In genomic region chr19:49363265-49364082, GRCh38 we compare ENCODE assay signal across 8 cellular contexts. TPM values are rescaled to one million over a fixed set of nuclear protein-coding genes. Genes with fewer than 3 reads are reported as not detected.
A peak's percentile ranks its signal among the peaks of the same experiment; 100 is the strongest.
DNase-seq lines count a peak whose midpoint lies in the region; ATAC-seq, FAIRE-seq and TF ChIP-seq lines count a peak whose summit lies in the region.

TSS of gene DKKL1 (plus strand) at chr19:49363877. CDS start at chr19:49363999, 122 bp downstream.

- H3K27ac ChIP-seq in CD4-positive, alpha-beta T cell (ENCODE audit: low read depth, low read length) = no peak within 1 kb of the TSS
- H3K27ac ChIP-seq in H1 (ENCODE audit: low read depth, low read length) = 0 out of 2 replicates have a peak within 1 kb of the TSS, but pooled peaks have one; percentile 31

- H3K14ac ChIP-seq in H1 (ENCODE audit: insufficient read length) = no peak within 1 kb of the TSS

- no peak within 1 kb of the TSS for H3K4ac ChIP-seq in H1 (replicated peaks; ENCODE audit: insufficient read length, low read depth, low read length)

- H4K8ac ChIP-seq in H1 (ENCODE audit: extremely low read depth, insufficient read depth, low read length) = no peak within 1 kb of the TSS

- H3K4me1 Mint-ChIP-seq in CD4-positive, alpha-beta T cell (ENCODE audit: low read depth) = peaks cover 5% of the 10 kb centered on the region
- H3K4me1 Mint-ChIP-seq in activated CD8-positive, alpha-beta T cell treated with anti-CD3 and anti-CD28 coated beads for 36 hours (ENCODE audit: low read depth) = peaks cover 8% of the 10 kb centered on the region

- POLR2A ChIA-PET in CD4-positive, alpha-beta T cell (lab: Charles Lee) = no interaction called here
- POLR2A ChIA-PET in activated CD8-positive, alpha-beta T cell treated with anti-CD3 and anti-CD28 coated beads for 36 hours (lab: Charles Lee) = interaction anchor here (0.7 to 1.3 kb wide), 2 partner anchors 27 to 156 kb away, joined by 3 to 4 read pairs; no protein-coding TSS in a partner anchor
- POLR2A ChIA-PET in H1 (lab: Charles Lee; ENCODE audit: partially characterized antibody) = interaction anchor here (0.6 to 7.0 kb wide), 9 partner anchors 10 to 227 kb away, joined by 3 to 112 read pairs (median 3); partner anchors contain the start of genes ALDH16A1, CD37 and RPS11

- CTCF ChIA-PET in CD4-positive, alpha-beta T cell (lab: Charles Lee) = no interaction called here
- CTCF ChIA-PET in activated CD8-positive, alpha-beta T cell treated with anti-CD3 and anti-CD28 coated beads for 36 hours (lab: Charles Lee) = interaction anchor here (1.6 kb wide), 1 partner anchor 62 kb away, joined by 3 read pairs; the partner anchor contains the start of gene GFY
- CTCF ChIA-PET in H1 (lab: Charles Lee; ENCODE audit: partially characterized antibody) = interaction anchor here (0.9 to 2.3 kb wide), 3 partner anchors 13 to 72 kb away, joined by 3 to 9 read pairs (median 3); no protein-coding TSS in a partner anchor

- intact Hi-C loops in CD4-positive, alpha-beta T cell (cut with DNase I, micrococcal nuclease) = no loop called here
- intact Hi-C loops in activated CD8-positive, alpha-beta T cell treated with anti-CD3 and anti-CD28 coated beads for 36 hours (cut with micrococcal nuclease) = no loop called here

- 1% methylated on average over 46 of the region's 46 CpGs; no CpG with 5 or more reads in 1 of the 2 experiments for WGBS in H1 (ENCODE audit: extremely low coverage in 1 of 2, insufficient coverage in 1 of 2, insufficient read length in 1 of 2, insufficient replicate concordance in 2 of 2, low coverage in 1 of 2, low lambda C conversion rate in 2 of 2, missing lambda C conversion rate in 1 of 2), 2 experiments

- H3K4me2 ChIP-seq in H1 (ENCODE audit: insufficient read depth in 1 of 2, low read depth in 2 of 2, low read length in 2 of 2) = peak within 1 kb of the TSS; percentile 79 to 89

- in situ Hi-C loops in HAP-1 (cut with MboI; ENCODE audit: low sequenced_read_pairs) = no loop called here

- no peaks in the 10 kb centered on the region for H4K20me1 ChIP-seq in H1 (replicated peaks in 1 of 2; ENCODE audit: control insufficient read depth in 1 of 2, insufficient read depth in 2 of 2, low read length in 2 of 2)

- H4K91ac ChIP-seq in H1 (replicated peaks; ENCODE audit: insufficient read length, low read length) = peak within 1 kb of the TSS; percentile 39

- FAIRE-seq in H1 (lab: Jason Lieb, UNC) = peak; percentile 99

- H3K36me3 Mint-ChIP-seq in CD4-positive, alpha-beta T cell (ENCODE audit: low read depth) = no peaks in the 10 kb centered on the region
- no peaks in the 10 kb centered on the region for H3K36me3 Mint-ChIP-seq in activated CD8-positive, alpha-beta T cell treated with anti-CD3 and anti-CD28 coated beads for 36 hours (ENCODE audit: low read depth)

- peak within 1 kb of the TSS in 3 of 4 experiments; percentile 38 to 47 (median 45); a peak in 4 of 7 replicates for H3K9ac ChIP-seq in H1 (replicated peaks in 1 of 4; ENCODE audit: extremely low read depth in 1 of 4, low read depth in 3 of 4, low read length in 3 of 4)

- H2BK12ac ChIP-seq in H1 (ENCODE audit: low read depth, low read length) = peak within 1 kb of the TSS; percentile 27; the same call in 1 of the 2 replicates

- no peak within 1 kb of the TSS for H2AK5ac ChIP-seq in H1 (ENCODE audit: low read depth, low read length)

- peak within 1 kb of the TSS; percentile 57 for H4K5ac ChIP-seq in H1 (ENCODE audit: insufficient read length, low read depth, low read length)

- H3K23me2 ChIP-seq in H1 (ENCODE audit: low read depth, low read length) = peaks cover 8% of the 10 kb centered on the region; the same call in 1 of the 2 replicates

- 0 out of 2 replicates have a peak within 1 kb of the TSS, but pooled peaks have one; percentile 39 for H2BK5ac ChIP-seq in H1 (ENCODE audit: low read depth, low read length)

- no peak for TF ChIP-seq EP300 in H1 (IDR thresholded peaks at IDR 0.05; ENCODE audit: borderline replicate concordance in 1 of 2, low read depth in 2 of 2, low read length in 2 of 2)

- TF ChIP-seq RAD21 in H1 (IDR thresholded peaks at IDR 0.05 in 1 of 2, conservative IDR thresholded peaks at IDR 0.05 in 1 of 2; ENCODE audit: low read depth in 2 of 2, low read length in 2 of 2) = peak; percentile 49 to 53; a peak in 3 of 4 replicates

- H3K27me3 ChIP-seq in CD4-positive, alpha-beta T cell (ENCODE audit: control insufficient read depth, insufficient read depth, low read length) = peaks cover 48% of the 10 kb centered on the region
- no peaks in the 10 kb centered on the region for H3K27me3 ChIP-seq in HAP-1 (ENCODE audit: low read depth)
- H3K27me3 ChIP-seq in H1 (replicated peaks in 1 of 4; ENCODE audit: control insufficient read depth in 3 of 4, extremely low read depth in 1 of 4, insufficient read depth in 3 of 4, low read length in 3 of 4) = no peaks in the 10 kb centered on the region

- H3K4me1 ChIP-seq in HAP-1 (peaks cover 10% of the 10 kb centered on the region), H1 (replicated peaks in 1 of 4; ENCODE audit: control insufficient read depth in 3 of 4, insufficient read depth in 4 of 4, low read length in 3 of 4) (peaks cover 0 to 16% (median 9%) of the 10 kb centered on the region in 4 experiments; a peak in 5 of 7 replicates)

- H3K4me3 ChIP-seq in HAP-1 (peak within 1 kb of the TSS; percentile 60), H1 (ENCODE audit: extremely low read depth in 1 of 4, insufficient read depth in 2 of 4, low read depth in 3 of 4, low read length in 4 of 4) (peak within 1 kb of the TSS; percentile 92 to 95 (median 93))

- no peak for TF ChIP-seq CTCF in CD4-positive, alpha-beta T cell (IDR thresholded peaks at IDR 0.05)
- TF ChIP-seq CTCF in activated CD8-positive, alpha-beta T cell treated with anti-CD3 and anti-CD28 coated beads for 36 hours (IDR thresholded peaks at IDR 0.05) = no peak
- peak in 2 of 3 experiments; percentile 14 to 55; a peak in 2 of 4 replicates for TF ChIP-seq CTCF in H1 (IDR thresholded peaks at IDR 0.05; ENCODE audit: control extremely low read depth in 1 of 3, insufficient read depth in 1 of 3, low read depth in 1 of 3, low read length in 3 of 3)

- H3K23ac ChIP-seq in H1 (ENCODE audit: insufficient read length) = no peak within 1 kb of the TSS

- peak; percentile 32 to 66 (median 52) for DNase-seq in CD4-positive, alpha-beta T cell
- DNase-seq in HAP-1 (ENCODE audit: low spot score in 2 of 2) (peak; percentile 93 to 100), NCI-H460 (ENCODE audit: extremely low read depth, low read depth) (peak; percentile 99), H1 (ENCODE audit: low read depth in 1 of 2, low spot score in 2 of 2) (peak; percentile 100), medulla oblongata (ENCODE audit: extremely low spot score) (peak; percentile 73)
- peak; percentile 91 for DNase-seq in activated CD8-positive, alpha-beta T cell treated with anti-CD3 and anti-CD28 coated beads for 36 hours
- DNase-seq in stimulated activated CD4-positive, alpha-beta T cell treated with anti-CD3 and anti-CD28 coated beads, TNF-alpha, amount 100 ng/mL, for 24 hours (ENCODE audit: low read depth in 3 of 3) = peak; percentile 29 to 81 (median 46)

- ATAC-seq in CD4-positive, alpha-beta T cell (ENCODE audit: poor library complexity) = peak; percentile 88
- peak; percentile 90 for ATAC-seq in activated CD8-positive, alpha-beta T cell treated with anti-CD3 and anti-CD28 coated beads for 36 hours
- no peak for ATAC-seq in GM21390 (IDR thresholded peaks at IDR 0.05; ENCODE audit: unreplicated experiment)

- H3K56ac ChIP-seq in H1 (replicated peaks; ENCODE audit: insufficient read length, low read depth, low read length) = no peak within 1 kb of the TSS

- no peak within 1 kb of the TSS for H2AFZ ChIP-seq in H1 (ENCODE audit: low read length)

- no peak within 1 kb of the TSS for H2BK20ac ChIP-seq in H1 (ENCODE audit: low read length)

- H3K9me3 Mint-ChIP-seq in CD4-positive, alpha-beta T cell = no peaks in the 10 kb centered on the region
- no peaks in the 10 kb centered on the region for H3K9me3 Mint-ChIP-seq in activated CD8-positive, alpha-beta T cell treated with anti-CD3 and anti-CD28 coated beads for 36 hours

- no peaks in the 10 kb centered on the region for H3K9me3 ChIP-seq in CD4-positive, alpha-beta T cell (ENCODE audit: control insufficient read depth, low read length)
- H3K9me3 ChIP-seq in HAP-1 (peaks cover 1% of the 10 kb centered on the region; the same call in 1 of the 2 replicates), H1 (ENCODE audit: insufficient read depth in 2 of 2, low read depth in 1 of 2, low read length in 1 of 2) (no peaks in the 10 kb centered on the region)

- peaks cover 2% of the 10 kb centered on the region; the same call in 1 of the 2 replicates for H3K36me3 ChIP-seq in HAP-1 (replicated peaks)
- peaks cover 6 to 14% (median 7%) of the 10 kb centered on the region in 4 experiments; a peak in 7 of 8 replicates for H3K36me3 ChIP-seq in H1 (ENCODE audit: control insufficient read depth in 2 of 4, insufficient read depth in 4 of 4, low read length in 3 of 4)

- peak within 1 kb of the TSS; percentile 21 for H2BK120ac ChIP-seq in H1 (replicated peaks; ENCODE audit: low read depth, low read length)

- H3K27me3 Mint-ChIP-seq in CD4-positive, alpha-beta T cell = peaks cover 19% of the 10 kb centered on the region
- peaks cover 28% of the 10 kb centered on the region for H3K27me3 Mint-ChIP-seq in activated CD8-positive, alpha-beta T cell treated with anti-CD3 and anti-CD28 coated beads for 36 hours

- TF ChIP-seq POLR2A in H1 (IDR thresholded peaks at IDR 0.05; ENCODE audit: control extremely low read depth in 1 of 2, low read depth in 2 of 2, low read length in 2 of 2) = peak in 1 of 2 experiments; percentile 29; a peak in 1 of 3 replicates

- no peak within 1 kb of the TSS for H3K27ac Mint-ChIP-seq in CD4-positive, alpha-beta T cell
- H3K27ac Mint-ChIP-seq in activated CD8-positive, alpha-beta T cell treated with anti-CD3 and anti-CD28 coated beads for 36 hours = no peak within 1 kb of the TSS

- peaks cover 5% of the 10 kb centered on the region; the same call in 1 of the 2 replicates for H3K79me1 ChIP-seq in H1 (ENCODE audit: low read depth, low read length)

- H3K4me3 Mint-ChIP-seq in CD4-positive, alpha-beta T cell = no peak within 1 kb of the TSS
- H3K4me3 Mint-ChIP-seq in activated CD8-positive, alpha-beta T cell treated with anti-CD3 and anti-CD28 coated beads for 36 hours = no peak within 1 kb of the TSS

- peaks cover 3 to 29% of the 10 kb centered on the region in 2 experiments; a peak in 3 of 4 replicates for H3K79me2 ChIP-seq in H1 (ENCODE audit: control insufficient read depth in 1 of 2, insufficient read depth in 2 of 2, low read length in 2 of 2)

- H2BK15ac ChIP-seq in H1 (ENCODE audit: low read length) = 0 out of 2 replicates have a peak within 1 kb of the TSS, but pooled peaks have one; percentile 61

- peak within 1 kb of the TSS; percentile 32; the same call in 1 of the 2 replicates for H3K18ac ChIP-seq in H1 (ENCODE audit: extremely low read depth, low read length)

RNA-seq across cellular contexts. Expression of gene DKKL1, which starts in this region (rescaled TPM):
- total RNA-seq in CD4-positive, alpha-beta T cell = not detected
- not detected in 2 replicates for total RNA-seq in NCI-H460 (2014; rRNA removed; shearing (Covaris generic))
- not detected in 2 replicates for polyA plus RNA-seq in NCI-H460 (2014; cell fraction: nucleus; rRNA removed)
- total RNA-seq in activated CD8-positive, alpha-beta T cell treated with anti-CD3 and anti-CD28 coated beads for 36 hours = not detected
- 2.6 and 3.1 TPM in 2 replicates for total RNA-seq in H1 (2021; fragmentation: NEBNext Ultra II Directional; extraction: Animal tissue kit (Norgen Biotek cat#: 25700))
- 5.9 and 6.8 TPM in 2 replicates for polyA plus RNA-seq in H1 (2011; rRNA removed)
- 4.6 TPM for polyA plus RNA-seq in H1 (2011; cell fraction: cytosol; rRNA removed)
- polyA plus RNA-seq in H1 (2011; cell fraction: nucleus; rRNA removed) = 5.8 TPM
- 1.4 to 4.0 TPM (median 3.3 TPM) in 4 replicates for polyA plus RNA-seq in H1 (2012, experiment 1 of 2)
- polyA plus RNA-seq in H1 (2012, experiment 2 of 2) = 3.4 TPM
- polyA plus RNA-seq in H1 (2013, experiment 1 of 2) = 5.0 TPM
- polyA plus RNA-seq in H1 (2013, experiment 2 of 2) = 4.3 TPM
- polyA minus RNA-seq in H1 (2011; rRNA and poly(A)+ RNA removed) = 1.0 and 2.1 TPM in 2 replicates
- polyA minus RNA-seq in H1 (2011; cell fraction: cytosol; rRNA and poly(A)+ RNA removed) = 2.6 TPM
- polyA minus RNA-seq in H1 (2011; cell fraction: nucleus; rRNA and poly(A)+ RNA removed) = 1.5 TPM

Comparison
In these comparisons a context has a peak if more than half of its experiments do, and no peak if none do; other contexts are left out.
1. Peak in DNase-seq and ATAC-seq in CD4-positive, alpha-beta T cell; RNA of the gene not detected or under 1 TPM.
2. Peak in DNase-seq in NCI-H460; RNA of the gene not detected or under 1 TPM.
3. Peak in DNase-seq and ATAC-seq in activated CD8-positive, alpha-beta T cell treated with anti-CD3 and anti-CD28 coated beads for 36 hours; RNA of the gene not detected or under 1 TPM.
4. DNase-seq: peak in every context shown above with its lines; median percentile 100 in H1; 99 in NCI-H460; 96 in HAP-1; 91 in activated CD8-positive, alpha-beta T cell treated with anti-CD3 and anti-CD28 coated beads for 36 hours; 73 in medulla oblongata; 52 in CD4-positive, alpha-beta T cell; 46 in stimulated activated CD4-positive, alpha-beta T cell treated with anti-CD3 and anti-CD28 coated beads, TNF-alpha, amount 100 ng/mL, for 24 hours.
5. CTCF ChIP-seq: peak in H1 (2 of 3); none in CD4-positive, alpha-beta T cell (single experiment) and activated CD8-positive, alpha-beta T cell treated with anti-CD3 and anti-CD28 coated beads for 36 hours (single experiment).